ENCODE assay signal across 8 cellular contexts in genomic region chr9:34217015-34217414, GRCh38. TPM values are rescaled to one million over a fixed set of nuclear protein-coding genes. Genes with fewer than 3 reads are reported as not detected.
A peak's percentile ranks its signal among the peaks of the same experiment; 100 is the strongest.
DNase-seq lines count a peak whose midpoint lies in the region; ATAC-seq and TF ChIP-seq lines count a peak whose summit lies in the region.
"Not testable (repeated sequence)": the region's sequence is repeated elsewhere in the genome, so short reads cannot be mapped to it uniquely, and the experiment has no call there.

No MANE protein-coding gene starts in this region.

- H2AFZ ChIP-seq in GM23338; mammary epithelial cell (ENCODE audit: low read depth, low read length): not testable (repeated sequence)

- not testable (repeated sequence) for H3K27me3 Mint-ChIP-seq in GM23338 (ENCODE audit: insufficient read depth, low read depth, poor library complexity)

- H3K4me3 ChIP-seq in GM23338; mammary epithelial cell (replicated peaks in 1 of 3; ENCODE audit: insufficient read depth in 1 of 3, low read depth in 2 of 3, low read length in 3 of 3); epithelial cell of esophagus (ENCODE audit: low read length): not testable (repeated sequence)

- not testable (repeated sequence) for H4K20me1 ChIP-seq in GM23338 (replicated peaks; ENCODE audit: insufficient read depth); mammary epithelial cell (ENCODE audit: insufficient read depth, low read length)

- not testable (repeated sequence) for H3K9me3 ChIP-seq in mammary epithelial cell (replicated peaks; ENCODE audit: insufficient read depth, low read length)

- dilution Hi-C loops in mammary epithelial cell (cut with HindIII; ENCODE audit: low sequenced_read_pairs): not testable (repeated sequence)

- not testable (repeated sequence) for BruUV-seq in mammary epithelial cell (replicated peaks; lab: Mats Ljungman, UMichigan)

- intact Hi-C loops in mammary epithelial cell (cut with micrococcal nuclease): not testable (repeated sequence)

- not testable (repeated sequence) for H3K9me3 Mint-ChIP-seq in GM23338; stimulated activated effector memory CD8-positive, alpha-beta T cell treated with anti-CD3 and anti-CD28 coated beads, Interleukin-12 subunit alpha, Interleukin-12 subunit beta, amount 100 ng/mL, for 72 hours

- H3F3A ChIP-seq in GM23338 (replicated peaks; ENCODE audit: low read depth): not testable (repeated sequence)

- not testable (repeated sequence) for ATAC-seq in GM23338; stimulated activated effector memory CD8-positive, alpha-beta T cell treated with anti-CD3 and anti-CD28 coated beads, Interleukin-12 subunit alpha, Interleukin-12 subunit beta, amount 100 ng/mL, for 72 hours
- ATAC-seq in foreskin keratinocyte: peak; percentile 10

- peaks cover 30% of the 10 kb centered on the region; the same call in 1 of the 2 replicates for H3K79me2 ChIP-seq in GM23338 (replicated peaks; ENCODE audit: insufficient read depth)
- H3K79me2 ChIP-seq in mammary epithelial cell (ENCODE audit: insufficient read depth, low read length): peaks cover 70% of the 10 kb centered on the region

- in situ Hi-C loops in SK-MEL-5 (cut with HindIII; ENCODE audit: low pct_unique_long_range_greater_than_20kb, low sequenced_read_pairs); mammary epithelial cell (cut with MboI; ENCODE audit: low sequenced_read_pairs in 2 of 2): not testable (repeated sequence)

- H3K9ac ChIP-seq in mammary epithelial cell (ENCODE audit: insufficient read depth, low read length): not testable (repeated sequence)

- not testable (repeated sequence) for H3K4me1 Mint-ChIP-seq in GM23338
- peaks cover 21% of the 10 kb centered on the region for H3K4me1 Mint-ChIP-seq in stimulated activated effector memory CD8-positive, alpha-beta T cell treated with anti-CD3 and anti-CD28 coated beads, Interleukin-12 subunit alpha, Interleukin-12 subunit beta, amount 100 ng/mL, for 72 hours

- not testable (repeated sequence) for H3K4me3 Mint-ChIP-seq in GM23338; stimulated activated effector memory CD8-positive, alpha-beta T cell treated with anti-CD3 and anti-CD28 coated beads, Interleukin-12 subunit alpha, Interleukin-12 subunit beta, amount 100 ng/mL, for 72 hours

- not testable (repeated sequence) for H3K27me3 ChIP-seq in GM23338 (ENCODE audit: insufficient read depth); mammary epithelial cell (ENCODE audit: insufficient read depth, low read length); foreskin keratinocyte

- H3K9me2 ChIP-seq in GM23338 (ENCODE audit: insufficient read depth): not testable (repeated sequence)

- H3K27ac ChIP-seq in GM23338 (ENCODE audit: low read depth): 0 out of 2 replicates have a peak overlapping the region, but pooled peaks have one; percentile 69
- not testable (repeated sequence) for H3K27ac ChIP-seq in mammary epithelial cell (ENCODE audit: insufficient read depth, low read depth, low read length); foreskin keratinocyte

- CTCF ChIA-PET in mammary epithelial cell (lab: Charles Lee; ENCODE audit: low non-redundant PET): not testable (repeated sequence)

- 100% methylated on average over 2 of the region's 2 CpGs for WGBS in mammary epithelial cell (ENCODE audit: low coverage, missing lambda C conversion rate)

- not testable (repeated sequence) for TF ChIP-seq CTCF in GM23338 (conservative IDR thresholded peaks at IDR 0.05; ENCODE audit: low read depth in 2 of 2); mammary epithelial cell (conservative IDR thresholded peaks at IDR 0.05 in 1 of 2, IDR thresholded peaks at IDR 0.05 in 1 of 2; ENCODE audit: extremely low read depth in 1 of 2, insufficient read depth in 1 of 2, low read depth in 1 of 2, low read length in 2 of 2); epithelial cell of esophagus (IDR thresholded peaks at IDR 0.05; ENCODE audit: insufficient read depth, low read depth, low read length, missing control alignments); foreskin keratinocyte (conservative IDR thresholded peaks at IDR 0.05)

- H3K4me2 ChIP-seq in GM23338; mammary epithelial cell (ENCODE audit: insufficient read depth, low read depth, low read length): not testable (repeated sequence)

- H3K36me3 Mint-ChIP-seq in GM23338 (ENCODE audit: low read depth): not testable (repeated sequence)
- H3K36me3 Mint-ChIP-seq in stimulated activated effector memory CD8-positive, alpha-beta T cell treated with anti-CD3 and anti-CD28 coated beads, Interleukin-12 subunit alpha, Interleukin-12 subunit beta, amount 100 ng/mL, for 72 hours: peaks cover 27% of the 10 kb centered on the region

- H3K27ac Mint-ChIP-seq in GM23338: not testable (repeated sequence)
- peak overlapping the region; percentile 40 for H3K27ac Mint-ChIP-seq in stimulated activated effector memory CD8-positive, alpha-beta T cell treated with anti-CD3 and anti-CD28 coated beads, Interleukin-12 subunit alpha, Interleukin-12 subunit beta, amount 100 ng/mL, for 72 hours

- not testable (repeated sequence) for H3K36me3 ChIP-seq in GM23338 (ENCODE audit: insufficient read depth); mammary epithelial cell (ENCODE audit: insufficient read depth, low read length)

- peak; percentile 17 for DNase-seq in ELR (ENCODE audit: low read depth)
- not testable (repeated sequence) for DNase-seq in GM23338 (ENCODE audit: low spot score); stimulated activated effector memory CD8-positive, alpha-beta T cell treated with anti-CD3 and anti-CD28 coated beads, Interleukin-12 subunit alpha, Interleukin-12 subunit beta, amount 100 ng/mL, for 72 hours (ENCODE audit: low spot score in 2 of 2)
- DNase-seq in M059J (ENCODE audit: low read depth): peak; percentile 16
- DNase-seq in SK-MEL-5 (ENCODE audit: low read depth, low spot score): peak; percentile 10
- peak; percentile 25 for DNase-seq in mammary epithelial cell
- peak; percentile 39 for DNase-seq in epithelial cell of esophagus (ENCODE audit: low read depth)
- peak in 1 of 2 donors; percentile 49 for DNase-seq in foreskin keratinocyte

- H3K4me1 ChIP-seq in GM23338 (ENCODE audit: insufficient read depth); mammary epithelial cell (ENCODE audit: insufficient read depth, low read length); foreskin keratinocyte: not testable (repeated sequence)

RNA-seq across cellular contexts. Expression of gene UBAP1, which starts 38.2 kb away (rescaled TPM):
- total RNA-seq in GM23338 (2014; rRNA removed; shearing (Covaris generic)): 20.7 and 24.9 TPM in 2 replicates
- polyA plus RNA-seq in GM23338 (2016; fragmentation: Nextera tagmentation; extraction: Ambion mirVana): 16.8 and 17.4 TPM in 2 replicates
- 33.2 and 40.4 TPM in 2 replicates for total RNA-seq in M059J (2014; rRNA removed; shearing (Covaris generic))
- 9.8 and 11.2 TPM in 2 replicates for total RNA-seq in SK-MEL-5 (2014; rRNA removed; shearing (Covaris generic))
- 21.7 and 23.7 TPM in 2 replicates for polyA plus RNA-seq in SK-MEL-5 (2015; cell fraction: cytosol; rRNA removed)
- polyA plus RNA-seq in SK-MEL-5 (2015; cell fraction: nucleus; rRNA removed): 6.8 and 7.6 TPM in 2 replicates
- 10 to 100 TPM; 68.4 to 71.8 TPM for total RNA-seq in mammary epithelial cell
- polyA plus RNA-seq in mammary epithelial cell: 56.3 TPM
- 41.6 TPM for polyA minus RNA-seq in mammary epithelial cell
- total RNA-seq in foreskin keratinocyte: 40.5 and 46.9 TPM in 2 replicates
- polyA plus RNA-seq in foreskin keratinocyte: 33.9 and 36.6 TPM in 2 replicates
